ENCODE assay signal across 19 cellular contexts in the genomic region with DNA sequence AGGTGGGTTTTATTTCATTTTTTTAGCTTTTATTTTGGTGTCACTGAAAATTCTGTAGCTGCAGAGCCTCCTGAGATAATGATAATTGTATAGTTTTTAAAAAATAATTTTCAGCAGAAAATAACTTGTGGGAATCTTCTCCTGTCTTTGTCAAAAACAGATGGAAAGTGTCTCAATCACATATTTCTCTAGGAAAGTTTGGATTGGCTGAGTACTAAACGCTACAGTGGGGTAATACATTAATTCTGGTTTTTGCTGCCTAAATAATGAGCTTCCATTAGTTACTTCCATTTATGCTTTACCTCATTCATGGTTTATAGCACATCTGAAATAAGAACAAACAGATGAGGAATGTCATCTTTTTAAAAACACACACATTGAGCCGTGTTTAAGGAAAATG. TPM values are rescaled to one million over a fixed set of nuclear protein-coding genes. Genes with fewer than 3 reads are reported as not detected.
DNase-seq lines count a peak whose midpoint lies in the region; ATAC-seq, FAIRE-seq and TF ChIP-seq lines count a peak whose summit lies in the region.
"Had no signal": no experiment of that assay in that cellular context is flagged by ENCODE, and none has a peak within 500 bp of the region (broad histone marks: within the 10 kb centered on the region; RNA-seq: fewer than 3 reads in every experiment).

No MANE protein-coding gene starts in this region.

- H3K36me3 ChIP-seq in astrocyte (ENCODE audit: insufficient read depth, low read length) (peaks cover 7% of the 10 kb centered on the region), skeletal muscle satellite cell (ENCODE audit: insufficient read depth, low read length) (peaks cover 18% of the 10 kb centered on the region)
- H3K36me3 ChIP-seq: BLaER1 treated with 17β-estradiol and CSF1 and Interleukin-3, amounts not matched to agents 10 nM and 100 nM had no signal

- peaks cover 37% of the 10 kb centered on the region for H4K20me1 ChIP-seq in astrocyte (ENCODE audit: insufficient read depth, low read length)

- DNase-seq in EH (ENCODE audit: low read depth) (peak; percentile 34), astrocyte (ENCODE audit: low read depth) (no peak), foreskin keratinocyte (no peak), NCI-H69 (lab: John Stamatoyannopoulos, UW) (no peak), NK-92 (lab: John Stamatoyannopoulos, UW; ENCODE audit: unreplicated experiment) (no peak), ACHN (no peak)
- DNase-seq in effector CD8-positive, alpha-beta T cell (lab: John Stamatoyannopoulos, UW): no peak
- DNase-seq: activated CD4-positive, alpha-beta T cell treated with anti-CD3 and anti-CD28 coated beads, Interleukin-2, amount 50 U/mL, for 4 hours; anterior cingulate cortex; DND-41; Karpas-422; NCI-H1694; NCI-H526; nucleus accumbens; RPMI8226 had no signal

- FAIRE-seq in astrocyte (lab: Jason Lieb, UNC): peak; percentile 41
- FAIRE-seq: GM12878, urothelium cell line had no signal

- peaks cover 23% of the 10 kb centered on the region for H3K4me1 ChIP-seq in astrocyte (ENCODE audit: insufficient read depth, low read length)
- peaks cover 18% of the 10 kb centered on the region for H3K4me1 ChIP-seq in foreskin keratinocyte
- H3K4me1 ChIP-seq in skeletal muscle satellite cell (ENCODE audit: control insufficient read depth, insufficient read depth, low read length): peaks cover 24% of the 10 kb centered on the region

- no peak overlapping the region for H3K27ac Mint-ChIP-seq in astrocyte (ENCODE audit: unreplicated experiment)

- H3K9me3 ChIP-seq in astrocyte (ENCODE audit: insufficient read depth, low read depth, low read length) (no peaks in the 10 kb centered on the region), skeletal muscle satellite cell (replicated peaks; ENCODE audit: low read length) (no peaks in the 10 kb centered on the region)

- H3K9ac ChIP-seq in astrocyte (ENCODE audit: low read length): peak overlapping the region; percentile 83
- H3K9ac ChIP-seq in skeletal muscle satellite cell (ENCODE audit: low read depth, low read length): peak overlapping the region; percentile 92
- H3K9ac ChIP-seq: BLaER1 treated with 17β-estradiol and CSF1 and Interleukin-3, amounts not matched to agents 10 nM and 100 nM had no signal

- no peak overlapping the region for H3K27ac ChIP-seq in astrocyte (ENCODE audit: low read depth, low read length)
- peak overlapping the region; percentile 8 for H3K27ac ChIP-seq in foreskin keratinocyte
- H3K27ac ChIP-seq: BLaER1 treated with 17β-estradiol and CSF1 and Interleukin-3, amounts not matched to agents 10 nM and 100 nM had no signal

- peak overlapping the region; percentile 56 for H3K4me3 Mint-ChIP-seq in astrocyte (ENCODE audit: unreplicated experiment)

- H3K27me3 ChIP-seq in astrocyte (ENCODE audit: insufficient read depth, low read length) (peaks cover 3% of the 10 kb centered on the region), foreskin keratinocyte (peaks cover 24% of the 10 kb centered on the region), skeletal muscle satellite cell (ENCODE audit: control insufficient read depth, insufficient read depth, low read length) (no peaks in the 10 kb centered on the region)

- in situ Hi-C loops in ACHN (cut with HindIII; ENCODE audit: low pct_ligation_motif_present, low pct_unique_long_range_greater_than_20kb, low sequenced_read_pairs): no loop called here

- H3K9me3 Mint-ChIP-seq in astrocyte (ENCODE audit: unreplicated experiment): peaks cover 10% of the 10 kb centered on the region

- H3K4me1 Mint-ChIP-seq in astrocyte (ENCODE audit: low read depth, unreplicated experiment): no peaks in the 10 kb centered on the region

- peaks cover 79% of the 10 kb centered on the region for H3K79me2 ChIP-seq in astrocyte (ENCODE audit: insufficient read depth, low read length)

- no peak overlapping the region for H2AFZ ChIP-seq in astrocyte (ENCODE audit: low read depth, low read length)

- H3K27me3 Mint-ChIP-seq in astrocyte (ENCODE audit: low read depth, unreplicated experiment): peaks cover 50% of the 10 kb centered on the region

- ATAC-seq in foreskin keratinocyte: no peak
- ATAC-seq: GM12878 had no signal

- H3K4me2 ChIP-seq in astrocyte (ENCODE audit: low read length) (peak overlapping the region; percentile 97), skeletal muscle satellite cell (ENCODE audit: low read length) (peak overlapping the region; percentile 98)
- H3K4me2 ChIP-seq: BLaER1 treated with 17β-estradiol and CSF1 and Interleukin-3, amounts not matched to agents 10 nM and 100 nM had no signal

- peak overlapping the region; percentile 93 for H3K4me3 ChIP-seq in astrocyte (ENCODE audit: insufficient read depth, low read depth, low read length)
- peak overlapping the region; percentile 99 for H3K4me3 ChIP-seq in skeletal muscle satellite cell (ENCODE audit: low read length)
- H3K4me3 ChIP-seq: BLaER1 treated with 17β-estradiol and CSF1 and Interleukin-3, amounts not matched to agents 10 nM and 100 nM; GM12878 had no signal

- TF ChIP-seq CTCF in astrocyte (IDR thresholded peaks at IDR 0.05; ENCODE audit: insufficient read depth, low read depth, low read length): no peak
- TF ChIP-seq CTCF in foreskin keratinocyte (conservative IDR thresholded peaks at IDR 0.05): no peak

- peaks cover 4% of the 10 kb centered on the region for H3K36me3 Mint-ChIP-seq in astrocyte (ENCODE audit: low read depth, unreplicated experiment)

RNA-seq across cellular contexts. Expression of a gene that starts 2.2 kb away (rescaled TPM):
- total RNA-seq in astrocyte (2.5 and 3.2 TPM in 2 replicates), foreskin keratinocyte (24.1 and 27.8 TPM in 2 replicates)
- 32.5 and 34.4 TPM in 2 replicates for polyA plus RNA-seq in foreskin keratinocyte
- total RNA-seq in skeletal muscle satellite cell (2012; rRNA removed): 34.7 and 38.7 TPM in 2 replicates
- total RNA-seq: GM12878 had no signal
- polyA plus RNA-seq: GM12878 had no signal
